1 cellular context compared by ENCODE assay signal in the genomic region with DNA sequence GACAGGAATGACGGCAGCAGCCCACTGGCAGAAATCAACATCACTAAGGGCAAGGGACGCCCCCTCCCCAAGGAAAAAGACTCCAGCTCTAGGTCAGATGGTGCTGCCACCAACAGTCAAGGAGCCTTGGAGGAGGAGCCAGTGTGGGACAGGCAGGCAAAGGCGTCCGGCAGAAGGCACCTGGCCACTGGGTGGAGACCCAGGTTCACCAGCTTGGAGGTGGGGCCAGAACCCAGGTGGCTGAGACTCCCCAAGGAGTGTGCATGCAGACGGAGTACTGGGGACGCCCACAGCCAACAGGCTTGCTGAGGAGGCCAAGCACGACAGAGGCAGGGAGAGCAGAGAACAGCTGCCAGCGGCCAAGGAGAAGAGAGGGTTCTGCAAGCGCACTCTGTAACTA.
TF ChIP-seq lines count a peak whose summit lies in the region.

No MANE protein-coding gene starts in this region.

TF ChIP-seq in K562, 482 proteins besides CTCF, POLR2A, EP300 and RAD21:
- TF ChIP-seq XRCC4 (IDR thresholded peaks at IDR 0.05; ENCODE audit: extremely low read depth, insufficient read depth, insufficient read length) (no peak), SUPT5H (IDR thresholded peaks at IDR 0.05) (peak; percentile 44; the same call in 1 of the 2 replicates), RBM22 (IDR thresholded peaks at IDR 0.05; ENCODE audit: low read depth, low read length, poor library complexity, severe bottlenecking) (peak; percentile 84), U2AF1 (optimal IDR thresholded peaks at IDR 0.05; ENCODE audit: low read depth, low read length) (no peak), POLR2G (IDR thresholded peaks at IDR 0.05; ENCODE audit: low read depth, low read length) (peak; percentile 76), POLR2H (tag; IDR thresholded peaks at IDR 0.05; ENCODE audit: low read depth) (no peak), PHF8 (IDR thresholded peaks at IDR 0.05; ENCODE audit: borderline replicate concordance, low read length) (no peak), MCM7 (IDR thresholded peaks at IDR 0.05) (no peak), ZZZ3 (IDR thresholded peaks at IDR 0.05) (no peak), RBM25 (IDR thresholded peaks at IDR 0.05; ENCODE audit: low read depth, low read length, severe bottlenecking) (no peak)
- TF ChIP-seq, protein P1, sequence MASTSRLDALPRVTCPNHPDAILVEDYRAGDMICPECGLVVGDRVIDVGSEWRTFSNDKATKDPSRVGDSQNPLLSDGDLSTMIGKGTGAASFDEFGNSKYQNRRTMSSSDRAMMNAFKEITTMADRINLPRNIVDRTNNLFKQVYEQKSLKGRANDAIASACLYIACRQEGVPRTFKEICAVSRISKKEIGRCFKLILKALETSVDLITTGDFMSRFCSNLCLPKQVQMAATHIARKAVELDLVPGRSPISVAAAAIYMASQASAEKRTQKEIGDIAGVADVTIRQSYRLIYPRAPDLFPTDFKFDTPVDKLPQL (IDR thresholded peaks at IDR 0.05; ENCODE audit: extremely low read depth, insufficient read length): no peak
TF ChIP-seq in K562: peak in this region for 3.
